In the genomic region with DNA sequence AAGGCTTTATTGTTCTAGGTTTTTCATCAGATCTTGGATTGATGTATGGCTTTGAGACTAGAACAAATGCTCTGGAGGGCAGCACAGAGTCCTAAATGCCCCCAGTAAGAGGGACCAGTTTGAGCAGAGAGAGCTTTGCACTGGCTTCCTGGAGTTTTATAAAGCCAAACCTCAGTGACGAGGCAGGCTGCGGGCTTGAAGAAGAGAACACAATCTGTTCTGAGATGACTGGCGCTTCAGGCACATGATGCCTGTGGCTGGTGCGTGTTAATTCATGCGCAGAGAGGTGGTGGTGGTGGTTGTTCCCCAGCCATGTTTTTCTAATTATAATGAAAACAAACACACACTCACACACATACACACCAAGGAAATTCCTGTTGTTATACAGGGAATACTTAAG, we compare ENCODE assay signal across 8 cellular contexts.
A peak's percentile ranks its signal among the peaks of the same experiment; 100 is the strongest.
DNase-seq lines count a peak whose midpoint lies in the region; ATAC-seq and TF ChIP-seq lines count a peak whose summit lies in the region.
"Not testable (repeated sequence)": the region's sequence is repeated elsewhere in the genome, so short reads cannot be mapped to it uniquely, and the experiment has no call there.

No MANE protein-coding gene starts in this region.

- POLR2A ChIA-PET in activated CD4-positive, alpha-beta T cell treated with anti-CD3 and anti-CD28 coated beads for 36 hours (lab: Charles Lee) = not testable (repeated sequence)

- DNase-seq in AG09309 (ENCODE audit: low read depth) = peak; percentile 10
- peak; percentile 84 for DNase-seq in activated CD4-positive, alpha-beta T cell treated with anti-CD3 and anti-CD28 coated beads for 36 hours
- peak; percentile 61 to 77 for DNase-seq in activated T-cell treated with anti-CD3 and anti-CD28 coated beads, Interleukin-2, amount 50 U/mL, for 72 hours
- peak in 1 of 2 donors; percentile 65 for DNase-seq in central memory CD8-positive, alpha-beta T cell (ENCODE audit: low spot score in 2 of 2)
- DNase-seq in naive B cell = peak; percentile 2
- DNase-seq in stimulated activated CD8-positive, alpha-beta memory T cell treated with anti-CD3 and anti-CD28 coated beads, Interleukin-12 subunit alpha, Interleukin-12 subunit beta, amount 100 ng/mL, for 1 hour (ENCODE audit: low read depth) = peak; percentile 0

- not testable (repeated sequence) for H3K4me1 Mint-ChIP-seq in activated CD4-positive, alpha-beta T cell treated with anti-CD3 and anti-CD28 coated beads for 36 hours; activated T-cell treated with anti-CD3 and anti-CD28 coated beads, Interleukin-2, amount 50 U/mL, for 72 hours (ENCODE audit: low read depth); central memory CD8-positive, alpha-beta T cell; naive B cell

- ATAC-seq in GM19351 (IDR thresholded peaks at IDR 0.05; ENCODE audit: unreplicated experiment) (peak; percentile 88), naive B cell (ENCODE audit: low read depth in 2 of 2) (peak; percentile 60 to 72)
- peak; percentile 89 for ATAC-seq in activated CD4-positive, alpha-beta T cell treated with anti-CD3 and anti-CD28 coated beads for 36 hours
- ATAC-seq in activated T-cell treated with anti-CD3 and anti-CD28 coated beads, Interleukin-2, amount 50 U/mL, for 72 hours (replicated peaks in 1 of 2) = peak; percentile 91 to 95
- peak; percentile 99 for ATAC-seq in central memory CD8-positive, alpha-beta T cell (replicated peaks; ENCODE audit: extremely low read depth, poor library complexity, severe bottlenecking)

- H3K9me3 ChIP-seq in OCI-LY3 (ENCODE audit: insufficient read depth, low read length) = not testable (repeated sequence)

- H3K4me3 ChIP-seq in AG09309 (ENCODE audit: control insufficient read depth, low read depth, low read length); OCI-LY3 (ENCODE audit: low read length): not testable (repeated sequence)

- not testable (repeated sequence) for H3K9ac ChIP-seq in OCI-LY3 (ENCODE audit: low read length)

- not testable (repeated sequence) for H3K79me2 ChIP-seq in OCI-LY3 (ENCODE audit: low read length)

- not testable (repeated sequence) for H3K36me3 ChIP-seq in OCI-LY3 (replicated peaks; ENCODE audit: low read depth, low read length)

- H3K36me3 Mint-ChIP-seq in activated CD4-positive, alpha-beta T cell treated with anti-CD3 and anti-CD28 coated beads for 36 hours (ENCODE audit: low read depth); activated T-cell treated with anti-CD3 and anti-CD28 coated beads, Interleukin-2, amount 50 U/mL, for 72 hours (ENCODE audit: insufficient read depth in 2 of 2); central memory CD8-positive, alpha-beta T cell (ENCODE audit: insufficient read depth); naive B cell: not testable (repeated sequence)

- H3K9me3 Mint-ChIP-seq in activated CD4-positive, alpha-beta T cell treated with anti-CD3 and anti-CD28 coated beads for 36 hours (ENCODE audit: low read depth); activated T-cell treated with anti-CD3 and anti-CD28 coated beads, Interleukin-2, amount 50 U/mL, for 72 hours; central memory CD8-positive, alpha-beta T cell; naive B cell: not testable (repeated sequence)

- peak overlapping the region; percentile 39; the same call in 1 of the 2 replicates for H3K4me2 ChIP-seq in OCI-LY3 (ENCODE audit: low read length)

- not testable (repeated sequence) for TF ChIP-seq CTCF in AG09309 (IDR thresholded peaks at IDR 0.05; ENCODE audit: control insufficient read depth, insufficient read depth, low read depth, low read length, missing control alignments); OCI-LY3 (IDR thresholded peaks at IDR 0.05; ENCODE audit: low read depth, low read length)

- H4K20me1 ChIP-seq in OCI-LY3 (ENCODE audit: insufficient read depth, low read length) = not testable (repeated sequence)

- not testable (repeated sequence) for H3K27ac Mint-ChIP-seq in activated CD4-positive, alpha-beta T cell treated with anti-CD3 and anti-CD28 coated beads for 36 hours; activated T-cell treated with anti-CD3 and anti-CD28 coated beads, Interleukin-2, amount 50 U/mL, for 72 hours; central memory CD8-positive, alpha-beta T cell (ENCODE audit: low read depth); naive B cell

- CTCF ChIA-PET in activated CD4-positive, alpha-beta T cell treated with anti-CD3 and anti-CD28 coated beads for 36 hours (lab: Charles Lee) = not testable (repeated sequence)

- peak overlapping the region; percentile 39; the same call in 1 of the 2 replicates for H3K27ac ChIP-seq in OCI-LY3 (ENCODE audit: low read length)

- H3K27me3 ChIP-seq in OCI-LY3 (ENCODE audit: low read depth, low read length) = not testable (repeated sequence)

- not testable (repeated sequence) for H3K4me1 ChIP-seq in OCI-LY3 (ENCODE audit: low read length)

- H2AFZ ChIP-seq in OCI-LY3 (ENCODE audit: low read depth, low read length) = not testable (repeated sequence)

- not testable (repeated sequence) for H3K4me3 Mint-ChIP-seq in activated CD4-positive, alpha-beta T cell treated with anti-CD3 and anti-CD28 coated beads for 36 hours; activated T-cell treated with anti-CD3 and anti-CD28 coated beads, Interleukin-2, amount 50 U/mL, for 72 hours; central memory CD8-positive, alpha-beta T cell; naive B cell

- intact Hi-C loops in activated CD4-positive, alpha-beta T cell treated with anti-CD3 and anti-CD28 coated beads for 36 hours (cut with DNase I, micrococcal nuclease) = not testable (repeated sequence)

- H3K27me3 Mint-ChIP-seq in activated CD4-positive, alpha-beta T cell treated with anti-CD3 and anti-CD28 coated beads for 36 hours; activated T-cell treated with anti-CD3 and anti-CD28 coated beads, Interleukin-2, amount 50 U/mL, for 72 hours (ENCODE audit: low read depth); central memory CD8-positive, alpha-beta T cell; naive B cell: not testable (repeated sequence)
